ENCODE assay signal across 8 cellular contexts in the genomic region with DNA sequence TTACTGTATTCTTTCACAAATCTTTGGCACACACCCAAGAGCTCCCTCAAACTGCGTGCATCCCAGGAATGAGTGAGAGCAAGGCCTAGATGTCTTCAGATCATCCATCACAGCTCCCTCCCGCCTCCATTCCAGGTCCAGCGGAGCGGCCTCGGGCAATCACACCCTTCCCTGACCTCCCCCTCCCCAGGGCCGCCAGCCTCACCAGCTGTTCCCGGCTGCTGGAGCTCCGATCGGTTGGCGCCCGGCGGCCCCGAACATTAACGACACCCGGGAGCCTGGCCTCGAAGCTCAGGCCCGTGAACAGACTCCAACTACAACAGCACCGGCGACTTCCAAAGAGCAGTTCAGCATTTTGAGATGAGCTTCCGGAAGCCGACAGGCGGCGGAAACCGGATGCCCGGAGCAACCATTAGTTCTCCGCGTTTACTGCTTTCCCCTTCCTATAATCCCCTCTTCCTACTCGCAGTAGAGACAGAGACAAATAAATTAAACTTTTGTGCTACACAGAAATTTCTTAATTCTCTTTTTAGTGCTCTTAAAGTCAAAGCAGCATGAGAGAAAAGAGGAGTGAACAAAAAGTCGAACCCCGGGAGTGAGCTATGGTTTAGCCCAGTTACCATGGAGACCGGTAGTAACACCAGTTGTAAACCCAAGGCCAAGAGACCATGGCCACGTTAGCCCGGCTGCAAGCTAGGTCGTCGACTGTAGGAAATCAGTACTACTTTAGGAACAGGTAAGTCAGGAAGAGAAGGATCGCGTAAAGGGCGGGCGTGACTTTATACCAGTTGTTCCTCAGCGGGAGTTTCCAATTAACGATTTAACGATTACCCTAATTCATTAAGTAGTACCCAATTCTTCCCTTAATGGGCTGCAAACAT. TPM values are rescaled to one million over a fixed set of nuclear protein-coding genes. Genes with fewer than 3 reads are reported as not detected.
DNase-seq lines count a peak whose midpoint lies in the region; TF ChIP-seq lines count a peak whose summit lies in the region.

A gene (minus strand): TSS at position 380 of the 881 bp plus-strand sequence. CDS start 119 bp downstream, at position 261.
A gene with protein sequence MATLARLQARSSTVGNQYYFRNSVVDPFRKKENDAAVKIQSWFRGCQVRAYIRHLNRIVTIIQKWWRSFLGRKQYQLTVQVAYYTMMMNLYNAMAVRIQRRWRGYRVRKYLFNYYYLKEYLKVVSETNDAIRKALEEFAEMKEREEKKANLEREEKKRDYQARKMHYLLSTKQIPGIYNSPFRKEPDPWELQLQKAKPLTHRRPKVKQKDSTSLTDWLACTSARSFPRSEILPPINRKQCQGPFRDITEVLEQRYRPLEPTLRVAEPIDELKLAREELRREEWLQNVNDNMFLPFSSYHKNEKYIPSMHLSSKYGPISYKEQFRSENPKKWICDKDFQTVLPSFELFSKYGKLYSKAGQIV (plus strand): TSS at position 634 of the 881 bp plus-strand sequence. CDS start 35 bp downstream, at position 669.

- peak within 1 kb of the TSS; percentile 100 for H3K27ac Mint-ChIP-seq in nephron progenitor cell
- peak within 1 kb of the TSS; percentile 99 for H3K27ac Mint-ChIP-seq in stimulated activated naive CD8-positive, alpha-beta T cell treated with anti-CD3 and anti-CD28 coated beads, Interleukin-15, Interleukin-2, amounts not matched to agents 100 ng/mL and 50 ng/mL, for 24 hours

- H3K9me3 Mint-ChIP-seq in nephron progenitor cell: no peaks in the 10 kb centered on the region
- H3K9me3 Mint-ChIP-seq in stimulated activated naive CD8-positive, alpha-beta T cell treated with anti-CD3 and anti-CD28 coated beads, Interleukin-15, Interleukin-2, amounts not matched to agents 100 ng/mL and 50 ng/mL, for 24 hours: no peaks in the 10 kb centered on the region

- peaks cover 39% of the 10 kb centered on the region for H3K4me1 Mint-ChIP-seq in nephron progenitor cell
- peaks cover 46% of the 10 kb centered on the region for H3K4me1 Mint-ChIP-seq in stimulated activated naive CD8-positive, alpha-beta T cell treated with anti-CD3 and anti-CD28 coated beads, Interleukin-15, Interleukin-2, amounts not matched to agents 100 ng/mL and 50 ng/mL, for 24 hours (ENCODE audit: low read depth)

- POLR2A ChIA-PET in RWPE1 (lab: Yijun Ruan, JAX; ENCODE audit: low non-redundant PET): interaction anchor here (0.6 kb wide), 2 partner anchors 29 to 872 kb away, joined by 3 to 4 read pairs; no protein-coding TSS in a partner anchor

- peak within 1 kb of the TSS; percentile 96 for H3K4me3 Mint-ChIP-seq in nephron progenitor cell
- peak within 1 kb of the TSS; percentile 96 for H3K4me3 Mint-ChIP-seq in stimulated activated naive CD8-positive, alpha-beta T cell treated with anti-CD3 and anti-CD28 coated beads, Interleukin-15, Interleukin-2, amounts not matched to agents 100 ng/mL and 50 ng/mL, for 24 hours

- H3K36me3 Mint-ChIP-seq in nephron progenitor cell (ENCODE audit: low read depth): no peaks in the 10 kb centered on the region
- no peaks in the 10 kb centered on the region for H3K36me3 Mint-ChIP-seq in stimulated activated naive CD8-positive, alpha-beta T cell treated with anti-CD3 and anti-CD28 coated beads, Interleukin-15, Interleukin-2, amounts not matched to agents 100 ng/mL and 50 ng/mL, for 24 hours (ENCODE audit: low read depth)

- TF ChIP-seq CTCF in RWPE1 (conservative IDR thresholded peaks at IDR 0.05; ENCODE audit: low read depth) (no peak), nephron progenitor cell (IDR thresholded peaks at IDR 0.05) (no peak)

- peak within 1 kb of the TSS; percentile 86 for H3K27ac ChIP-seq in RWPE1

- peaks cover 5% of the 10 kb centered on the region for H3K27me3 Mint-ChIP-seq in nephron progenitor cell (ENCODE audit: low read depth, poor library complexity)
- H3K27me3 Mint-ChIP-seq in stimulated activated naive CD8-positive, alpha-beta T cell treated with anti-CD3 and anti-CD28 coated beads, Interleukin-15, Interleukin-2, amounts not matched to agents 100 ng/mL and 50 ng/mL, for 24 hours: peaks cover 6% of the 10 kb centered on the region

- DNase-seq in ELR (ENCODE audit: low read depth) (peak; percentile 92), GOT3 (lab: John Stamatoyannopoulos, UW) (peak; percentile 45), LHCN-M2 (ENCODE audit: low read depth) (peak; percentile 88), RWPE1 (ENCODE audit: low spot score) (peak; percentile 88), fibroblast of the conjunctiva (ENCODE audit: low read depth) (peak; percentile 84), nephron progenitor cell (peak; percentile 73)
- DNase-seq in activated T-helper 9 cell treated with anti-CD3 and anti-CD28 coated beads, Interleukin-2, amount 50 U/mL, for 16 hours (ENCODE audit: low read depth): peak; percentile 61

- CTCF ChIA-PET in RWPE1 (lab: Yijun Ruan, JAX): interaction anchor here (0.6 kb wide), 1 partner anchor 22 kb away, joined by 3 read pairs; no protein-coding TSS in a partner anchor

RNA-seq across cellular contexts. Expression of the first gene that starts in this region (rescaled TPM):
- 12.4 and 15.5 TPM in 2 replicates for total RNA-seq in LHCN-M2 (2014; rRNA removed)
- 2.9 TPM for polyA plus RNA-seq in LHCN-M2 (2012)

RNA-seq across cellular contexts. Expression of the second gene that starts in this region (rescaled TPM):
- 0.19 and 0.46 TPM in 2 replicates for total RNA-seq in LHCN-M2 (2014; rRNA removed)
- 0.44 TPM for polyA plus RNA-seq in LHCN-M2 (2012)

Comparison
In these comparisons a context has a peak if more than half of its experiments do, and no peak if none do; other contexts are left out.
1. Peak in every context shown above with its lines: DNase-seq and H3K27ac ChIP-seq.